Comparison of ENCODE assay signal across 8 cellular contexts in genomic region chr6:28589234-28589951, GRCh38.
DNase-seq lines count a peak whose midpoint lies in the region; ATAC-seq and TF ChIP-seq lines count a peak whose summit lies in the region.

No MANE protein-coding gene starts in this region.

- 0 out of 2 replicates have a peak, but pooled peaks cover 10% of the 10 kb centered on the region for H3K79me2 ChIP-seq in PC-9 (ENCODE audit: low read depth)

- CTCF ChIA-PET in PC-9 (lab: Charles Lee): interaction anchor here (0.5 to 0.7 kb wide), 2 partner anchors 154 to 875 kb away, joined by 3 read pairs; no protein-coding TSS in a partner anchor

- TF ChIP-seq POLR2A in transverse colon (IDR thresholded peaks at IDR 0.05) (no peak), sigmoid colon (IDR thresholded peaks at IDR 0.05) (no peak)

- H2AFZ ChIP-seq in PC-9: peak overlapping the region; percentile 28

- intact Hi-C loops in PC-9 (cut with micrococcal nuclease; ENCODE audit: unreplicated experiment) (loop anchor here (5.0 to 10.0 kb wide), 5 partner anchors 47 to 455 kb away; no protein-coding TSS in a partner anchor), left lung (cut with DNase I) (no loop called here), transverse colon (cut with DNase I; ENCODE audit: low total_unique reads) (no loop called here), sigmoid colon (cut with DNase I) (no loop called here)

- H3K4me3 ChIP-seq in PC-9: peak overlapping the region; percentile 39; the same call in 1 of the 2 replicates
- H3K4me3 ChIP-seq in brain microvascular endothelial cell (ENCODE audit: low read depth, low read length): peak overlapping the region; percentile 45
- H3K4me3 ChIP-seq in left lung: no peak overlapping the region
- peak overlapping the region in 1 of 4 donors; percentile 3 for H3K4me3 ChIP-seq in transverse colon
- no peak overlapping the region for H3K4me3 ChIP-seq in sigmoid colon

- H3K9me2 ChIP-seq in PC-9 (ENCODE audit: insufficient read depth): no peaks in the 10 kb centered on the region

- H3K9me3 ChIP-seq in PC-9 (ENCODE audit: insufficient read depth, low read depth) (no peaks in the 10 kb centered on the region; the same call in 1 of the 2 replicates), left lung (no peaks in the 10 kb centered on the region), transverse colon (no peaks in the 10 kb centered on the region), sigmoid colon (no peaks in the 10 kb centered on the region)

- no peaks in the 10 kb centered on the region for H4K20me1 ChIP-seq in PC-9 (ENCODE audit: insufficient read depth)

- 8 to 17% methylated on average over 12 to 34 of the region's 34 CpGs for WGBS in transverse colon (ENCODE audit: low coverage in 1 of 2), 2 donors
- 5 to 12% methylated on average over 34 of the region's 34 CpGs for WGBS in sigmoid colon, 2 donors

- TSS peak; percentile 100 for BruUV-seq in PC-9 (replicated peaks; lab: Mats Ljungman, UMichigan)

- TF ChIP-seq CTCF in PC-9 (conservative IDR thresholded peaks at IDR 0.05): no peak
- no peak for TF ChIP-seq CTCF in brain microvascular endothelial cell (IDR thresholded peaks at IDR 0.05; ENCODE audit: low read depth, low read length, missing control alignments)
- TF ChIP-seq CTCF in left lung (IDR thresholded peaks at IDR 0.05): no peak
- TF ChIP-seq CTCF in transverse colon (IDR thresholded peaks at IDR 0.05): no peak
- no peak for TF ChIP-seq CTCF in sigmoid colon (IDR thresholded peaks at IDR 0.05)

- peak; percentile 12 for DNase-seq in activated naive CD4-positive, alpha-beta T cell treated with Interleukin-2 at 50 U/mL for 16 hours
- no peak for DNase-seq in activated naive CD4-positive, alpha-beta T cell (lab: John Stamatoyannopoulos, UW)
- DNase-seq in PC-9 (peak; percentile 78 to 87), brain microvascular endothelial cell (peak; percentile 98), left lung (no peak), transverse colon (peak; percentile 32), sigmoid colon (no peak)

- H3K27me3 ChIP-seq in PC-9 (ENCODE audit: insufficient read depth, low read depth) (no peaks in the 10 kb centered on the region), brain microvascular endothelial cell (replicated peaks) (no peaks in the 10 kb centered on the region), left lung (peaks cover 45 to 99% of the 10 kb centered on the region in 2 donors), transverse colon (peaks cover 96% of the 10 kb centered on the region), sigmoid colon (peaks cover 4 to 82% (median 30%) of the 10 kb centered on the region in 3 donors)

- in situ Hi-C loops in brain microvascular endothelial cell (cut with HindIII; ENCODE audit: low pct_ligation_motif_present, low sequenced_read_pairs): no loop called here
- in situ Hi-C loops in transverse colon (cut with MboI; ENCODE audit: low pct_ligation_motif_present in 1 of 4, low pct_unique_long_range_greater_than_20kb in 1 of 4, low sequenced_read_pairs in 3 of 4): no loop called here

- H3K36me3 ChIP-seq in PC-9 (ENCODE audit: low read depth) (no peaks in the 10 kb centered on the region), brain microvascular endothelial cell (replicated peaks) (no peaks in the 10 kb centered on the region), left lung (no peaks in the 10 kb centered on the region), transverse colon (no peaks in the 10 kb centered on the region), sigmoid colon (no peaks in the 10 kb centered on the region)

- H3K4me1 ChIP-seq in PC-9 (replicated peaks; ENCODE audit: insufficient read depth) (peaks cover 32% of the 10 kb centered on the region), left lung (no peaks in the 10 kb centered on the region), transverse colon (peaks cover 3 to 21% (median 10%) of the 10 kb centered on the region in 4 donors), sigmoid colon (peaks cover 0 to 12% (median 8%) of the 10 kb centered on the region in 4 donors)

- peak overlapping the region; percentile 86 for H3K4me2 ChIP-seq in PC-9

- peak overlapping the region; percentile 37; the same call in 1 of the 2 replicates for H3K27ac ChIP-seq in PC-9
- H3K27ac ChIP-seq in brain microvascular endothelial cell: peak overlapping the region; percentile 11
- H3K27ac ChIP-seq in left lung: no peak overlapping the region
- H3K27ac ChIP-seq in transverse colon: no peak overlapping the region
- H3K27ac ChIP-seq in sigmoid colon: no peak overlapping the region

- POLR2A ChIA-PET in PC-9 (lab: Charles Lee; ENCODE audit: unreplicated experiment): interaction anchor here (0.7 kb wide), 2 partner anchors 8 to 48 kb away, joined by 3 to 5 read pairs; no protein-coding TSS in a partner anchor

- peak; percentile 41 for ATAC-seq in HG03457 (IDR thresholded peaks at IDR 0.05; ENCODE audit: unreplicated experiment)
- peak; percentile 18 for ATAC-seq in left lung

- H3F3A ChIP-seq in PC-9 (ENCODE audit: insufficient read depth, low read depth): peaks cover 29% of the 10 kb centered on the region

- TF ChIP-seq EP300 in transverse colon (IDR thresholded peaks at IDR 0.05; ENCODE audit: low read depth) (no peak), sigmoid colon (IDR thresholded peaks at IDR 0.05) (no peak)

Comparison
In these comparisons a context has a peak if more than half of its experiments do, and no peak if none do; other contexts are left out.
1. DNase-seq: peak in activated naive CD4-positive, alpha-beta T cell treated with Interleukin-2 at 50 U/mL for 16 hours (single experiment), PC-9 (2 of 2), brain microvascular endothelial cell (single experiment) and transverse colon (single experiment); none in activated naive CD4-positive, alpha-beta T cell (0 of 4), left lung (0 of 2) and sigmoid colon (single experiment).
2. H3K27ac ChIP-seq: peak in PC-9 (single experiment) and brain microvascular endothelial cell (single experiment); none in left lung (0 of 2), transverse colon (0 of 4) and sigmoid colon (0 of 4).
3. H3K4me3 ChIP-seq: peak in PC-9 (single experiment) and brain microvascular endothelial cell (single experiment); none in left lung (0 of 2) and sigmoid colon (0 of 4).